Comparison of ENCODE assay signal across 9 cellular contexts in genomic region chr6:108945686-108946158, GRCh38.
DNase-seq lines count a peak whose midpoint lies in the region; ATAC-seq lines count a peak whose summit lies in the region.
"Had no signal": no experiment of that assay in that cellular context is flagged by ENCODE, and none has a peak within 500 bp of the region (broad histone marks: within the 10 kb centered on the region; RNA-seq: fewer than 3 reads in every experiment).

No MANE protein-coding gene starts in this region.

- H3K27ac ChIP-seq in layer of hippocampus (ENCODE audit: low read depth, low read length): peak overlapping the region; percentile 59
- peak overlapping the region; percentile 85 for H3K27ac ChIP-seq in skeletal muscle tissue (ENCODE audit: low read depth, low read length)

- ATAC-seq in HG02981 (IDR thresholded peaks at IDR 0.05; ENCODE audit: unreplicated experiment) (no peak), GM19452 (IDR thresholded peaks at IDR 0.05; ENCODE audit: unreplicated experiment) (no peak)

- peaks cover 54 to 60% (median 58%) of the 10 kb centered on the region in 3 donors for H3K4me1 ChIP-seq in skeletal muscle tissue (ENCODE audit: control insufficient read depth in 3 of 3, insufficient read depth in 3 of 3, low read length in 3 of 3)

- H3K9ac ChIP-seq in skeletal muscle tissue (ENCODE audit: low read depth in 1 of 3, low read length in 3 of 3): peak overlapping the region; percentile 55 to 78 (median 73)

- peak; percentile 44 for DNase-seq in GM04503 (ENCODE audit: low read depth)
- peak; percentile 91 for DNase-seq in cerebellum (ENCODE audit: low spot score)
- no peak for DNase-seq in NCI-H1436 treated with DMSO at 0.1 percent for 48 hours (lab: John Stamatoyannopoulos, UW)
- no peak for DNase-seq in activated CD4-positive, alpha-beta T cell treated with anti-CD3 and anti-CD28 coated beads for 4 hours
- DNase-seq: stimulated activated CD4-positive, alpha-beta T cell treated with anti-CD3 and anti-CD28 coated beads, Interleukin-12 subunit alpha, Interleukin-12 subunit beta, amount 100 ng/mL, for 4 hours had no signal

- no peaks in the 10 kb centered on the region for H3K9me3 ChIP-seq in skeletal muscle tissue (ENCODE audit: control insufficient read depth in 3 of 3, low read length in 3 of 3)

- peak overlapping the region; percentile 45 to 70 (median 62) for H3K4me3 ChIP-seq in skeletal muscle tissue (ENCODE audit: low read length in 3 of 3)

- H3K36me3 ChIP-seq in skeletal muscle tissue (ENCODE audit: control insufficient read depth in 3 of 3, insufficient read depth in 3 of 3, low read length in 3 of 3): no peaks in the 10 kb centered on the region

- H3K27me3 ChIP-seq in layer of hippocampus (ENCODE audit: control insufficient read depth, insufficient read depth, low read length) (no peaks in the 10 kb centered on the region), skeletal muscle tissue (ENCODE audit: control insufficient read depth in 3 of 3, insufficient read depth in 3 of 3, low read length in 3 of 3) (no peaks in the 10 kb centered on the region)

Comparison
In these comparisons a context has a peak if more than half of its experiments do, and no peak if none do; other contexts are left out.
1. DNase-seq: peak in GM04503 (single experiment) and cerebellum (single experiment); none in NCI-H1436 treated with DMSO at 0.1 percent for 48 hours (single experiment) and activated CD4-positive, alpha-beta T cell treated with anti-CD3 and anti-CD28 coated beads for 4 hours (0 of 2).